ENCODE assay signal across 11 cellular contexts in the genomic region with DNA sequence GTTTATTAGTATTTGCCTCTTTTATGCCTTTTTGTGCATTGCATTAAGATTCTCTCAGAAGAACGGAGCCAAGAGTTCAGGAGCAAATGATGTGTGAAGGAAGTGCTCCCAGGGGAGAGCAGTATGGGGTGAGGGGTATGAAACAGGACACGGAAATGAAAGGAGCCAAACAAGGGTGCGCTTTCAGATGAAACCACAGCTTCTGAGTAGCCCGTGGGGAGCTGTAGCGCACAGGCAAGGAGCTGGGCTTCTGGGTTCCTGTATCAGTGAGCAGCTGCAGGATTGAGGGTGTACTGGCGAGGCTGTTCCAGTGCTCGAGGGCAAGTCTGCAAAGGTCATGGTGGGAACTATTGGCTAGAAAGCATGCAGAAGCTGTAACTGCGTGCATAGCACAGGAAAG. TPM values are rescaled to one million over a fixed set of nuclear protein-coding genes. Genes with fewer than 3 reads are reported as not detected.
DNase-seq lines count a peak whose midpoint lies in the region; ATAC-seq, FAIRE-seq and TF ChIP-seq lines count a peak whose summit lies in the region.
"Had no signal": no experiment of that assay in that cellular context is flagged by ENCODE, and none has a peak within 500 bp of the region (broad histone marks: within the 10 kb centered on the region; RNA-seq: fewer than 3 reads in every experiment).

No MANE protein-coding gene starts in this region.

- H3K56ac ChIP-seq in IMR-90 (ENCODE audit: extremely low read depth, insufficient read depth, low read length) = no peak overlapping the region

- no peak overlapping the region for H2AFZ ChIP-seq in IMR-90 (replicated peaks; ENCODE audit: low read length, poor library complexity)
- H2AFZ ChIP-seq in GM12878 (ENCODE audit: control insufficient read depth, low read depth, low read length) = no peak overlapping the region

- CTCF ChIA-PET in IMR-90 (lab: Yijun Ruan, JAX) = no interaction called here
- CTCF ChIA-PET in GM12878 (lab: Yijun Ruan, JAX) = no interaction called here

- H3K4me3 ChIP-seq in GM12865 (ENCODE audit: low read depth, low read length) (no peak overlapping the region), IMR-90 (ENCODE audit: insufficient read depth, low read depth, low read length) (no peak overlapping the region), GM12878 (no peak overlapping the region), vagina (no peak overlapping the region)
- H3K4me3 ChIP-seq: ascending aorta had no signal

- ATAC-seq in GM21528 (IDR thresholded peaks at IDR 0.05; ENCODE audit: low FRiP score, unreplicated experiment) (peak; percentile 82), IMR-90 (ENCODE audit: low read depth) (peak; percentile 46; the same call in 1 of the 2 replicates), GM12878 (peak; percentile 54)
- ATAC-seq: natural killer cell had no signal

- no peak overlapping the region for H4K91ac ChIP-seq in IMR-90 (ENCODE audit: insufficient read depth, low read depth, low read length)

- no peak overlapping the region for H3K4ac ChIP-seq in IMR-90 (ENCODE audit: low read depth, low read length)

- TF ChIP-seq RAD21 in IMR-90 (IDR thresholded peaks at IDR 0.05; ENCODE audit: low read length) = no peak
- TF ChIP-seq RAD21 in GM12878 (IDR thresholded peaks at IDR 0.05; ENCODE audit: insufficient read depth, low read depth, low read length) = no peak

- POLR2A ChIA-PET in IMR-90 (lab: Charles Lee; ENCODE audit: unreplicated experiment) (no interaction called here), GM12878 (lab: Charles Lee) (no interaction called here)

- H4K20me1 ChIP-seq in IMR-90 (ENCODE audit: insufficient read depth, low read length) (no peaks in the 10 kb centered on the region), GM12878 (ENCODE audit: control insufficient read depth, insufficient read depth) (no peaks in the 10 kb centered on the region)

- in situ Hi-C loops in IMR-90 (cut with MboI; ENCODE audit: low sequenced_read_pairs) = no loop called here
- in situ Hi-C loops in GM12878 (cut with MboI) = no loop called here

- H2BK120ac ChIP-seq in IMR-90 (ENCODE audit: low read depth, low read length) = no peak overlapping the region

- no peaks in the 10 kb centered on the region for H3K79me2 ChIP-seq in GM12878 (ENCODE audit: control insufficient read depth, insufficient read depth, low read length)

- RAD21 ChIA-PET in GM12878 (lab: Charles Lee; ENCODE audit: unreplicated experiment) = no interaction called here

- no peaks in the 10 kb centered on the region for H3K9me3 ChIP-seq in IMR-90 (ENCODE audit: control insufficient read depth, insufficient read depth, low read length)
- H3K9me3 ChIP-seq in GM12878 (replicated peaks; ENCODE audit: control insufficient read depth, insufficient read depth, low read length) = no peaks in the 10 kb centered on the region
- H3K9me3 ChIP-seq in vagina = no peaks in the 10 kb centered on the region
- H3K9me3 ChIP-seq: ascending aorta had no signal

- H3K18ac ChIP-seq in IMR-90 (ENCODE audit: low read depth, low read length) = no peak overlapping the region

- TF ChIP-seq CTCF in GM12865 (IDR thresholded peaks at IDR 0.05; ENCODE audit: insufficient read depth, low read depth, low read length, missing control alignments) (no peak), IMR-90 (conservative IDR thresholded peaks at IDR 0.05; ENCODE audit: low read depth, low read length) (no peak), GM12878 (IDR thresholded peaks at IDR 0.05 in 2 of 3, conservative IDR thresholded peaks at IDR 0.05 in 1 of 3; ENCODE audit: control insufficient read depth in 2 of 3, extremely low read depth in 1 of 3, insufficient read depth in 1 of 3, low read depth in 3 of 3, low read length in 3 of 3) (no peak), vagina (IDR thresholded peaks at IDR 0.05) (no peak)

- no peaks in the 10 kb centered on the region for H3K36me3 ChIP-seq in IMR-90 (ENCODE audit: control insufficient read depth, insufficient read depth, low read length)
- no peaks in the 10 kb centered on the region for H3K36me3 ChIP-seq in GM12878 (ENCODE audit: control insufficient read depth in 2 of 2, insufficient read depth in 2 of 2, low read length in 1 of 2)
- H3K36me3 ChIP-seq in vagina = peaks cover 0 to 7% of the 10 kb centered on the region in 2 donors
- H3K36me3 ChIP-seq: ascending aorta had no signal

- H2BK20ac ChIP-seq in IMR-90 (ENCODE audit: low read depth, low read length) = no peak overlapping the region

- dilution Hi-C loops in IMR-90 (cut with HindIII; ENCODE audit: low sequenced_read_pairs, unreplicated experiment) = no loop called here

- no peaks in the 10 kb centered on the region for H3K9me1 ChIP-seq in IMR-90 (ENCODE audit: insufficient read depth, low read length)

- H3K4me1 ChIP-seq in IMR-90 (ENCODE audit: control insufficient read depth, insufficient read depth, low read length) (no peaks in the 10 kb centered on the region), GM12878 (ENCODE audit: control insufficient read depth, insufficient read depth, low read length) (peaks cover 6% of the 10 kb centered on the region), vagina (no peaks in the 10 kb centered on the region)
- H3K4me1 ChIP-seq: ascending aorta had no signal

- no peak overlapping the region for H3K14ac ChIP-seq in IMR-90 (replicated peaks; ENCODE audit: low read depth, low read length)

- no peak overlapping the region for H2AK5ac ChIP-seq in IMR-90 (ENCODE audit: low read depth, low read length)

- H2AK9ac ChIP-seq in IMR-90 (replicated peaks; ENCODE audit: low read depth, low read length, poor library complexity) = no peak overlapping the region

- SMC1A ChIA-PET in GM12878 (lab: Charles Lee; ENCODE audit: uncharacterized antibody, unreplicated experiment) = no interaction called here

- H3K79me1 ChIP-seq in IMR-90 (ENCODE audit: low read depth in 1 of 2, low read length in 2 of 2) = no peaks in the 10 kb centered on the region

- BruUV-seq in IMR-90 (replicated peaks; lab: Mats Ljungman, UMichigan) (no TSS peak), GM12878 (replicated peaks; lab: Mats Ljungman, UMichigan) (no TSS peak)

- no peak overlapping the region for H4K8ac ChIP-seq in IMR-90 (ENCODE audit: low read depth in 2 of 2, low read length in 2 of 2)

- FAIRE-seq in GM12878 (lab: Jason Lieb, UNC) = no peak

- H3K4me2 ChIP-seq in IMR-90 (ENCODE audit: low read depth, low read length) = peak overlapping the region; percentile 19
- no peak overlapping the region for H3K4me2 ChIP-seq in GM12878 (ENCODE audit: control insufficient read depth, insufficient read depth)

- TF ChIP-seq POLR2A in IMR-90 (IDR thresholded peaks at IDR 0.05; ENCODE audit: low read depth, low read length) (no peak), GM12878 (IDR thresholded peaks at IDR 0.05; ENCODE audit: low read depth, low read length) (no peak), vagina (IDR thresholded peaks at IDR 0.05) (no peak)

- H3K23ac ChIP-seq in IMR-90 (ENCODE audit: low read depth, low read length) = no peak overlapping the region

- no peak overlapping the region for H2BK5ac ChIP-seq in IMR-90 (ENCODE audit: low read depth, low read length, poor library complexity, severe bottlenecking)

- H3K27me3 ChIP-seq in IMR-90 (ENCODE audit: control insufficient read depth, insufficient read depth, low read length) (peaks cover 6% of the 10 kb centered on the region), GM12878 (replicated peaks in 1 of 2; ENCODE audit: control insufficient read depth in 2 of 2, insufficient read depth in 2 of 2, low read length in 1 of 2) (peaks cover 0 to 2% of the 10 kb centered on the region in 2 experiments; a peak in 1 of 4 replicates), vagina (no peaks in the 10 kb centered on the region)
- H3K27me3 ChIP-seq: ascending aorta had no signal

- 25% methylated on average over 4 of the region's 8 CpGs; no CpG with 5 or more reads in 1 of the 2 experiments for WGBS in IMR-90 (ENCODE audit: extremely low coverage in 2 of 2, insufficient read length in 1 of 2), 2 experiments
- 0% methylated on average over 8 of the region's 8 CpGs for WGBS in GM12878 (ENCODE audit: insufficient coverage, insufficient replicate concordance, low lambda C conversion rate, missing lambda C conversion rate)

- H3K27ac ChIP-seq in IMR-90 (ENCODE audit: insufficient read depth, low read length) = no peak overlapping the region
- H3K27ac ChIP-seq in GM12878 (ENCODE audit: control insufficient read depth, insufficient read depth) = no peak overlapping the region
- H3K27ac ChIP-seq in vagina = no peak overlapping the region
- no peak overlapping the region for H3K27ac ChIP-seq in caudate nucleus (ENCODE audit: low read depth, low read length)
- H3K27ac ChIP-seq: ascending aorta had no signal

- no peak overlapping the region for H3K9ac ChIP-seq in IMR-90 (ENCODE audit: low read depth, low read length)
- H3K9ac ChIP-seq in GM12878 (ENCODE audit: control insufficient read depth, insufficient read depth, low read length) = no peak overlapping the region

- no peak overlapping the region for H2BK15ac ChIP-seq in IMR-90 (ENCODE audit: low read depth, low read length)

- TF ChIP-seq EP300 in GM12878 (IDR thresholded peaks at IDR 0.05; ENCODE audit: borderline replicate concordance in 1 of 2, control insufficient read depth in 1 of 2, low read depth in 2 of 2, low read length in 2 of 2) = no peak

- DNase-seq in GM12865 (ENCODE audit: low read depth) (peak; percentile 65), IMR-90 (no peak), GM12878 (ENCODE audit: low read depth, low spot score) (no peak), SHP77 (lab: John Stamatoyannopoulos, UW) (no peak), vagina (ENCODE audit: extremely low spot score in 2 of 2) (no peak), caudate nucleus (lab: John Stamatoyannopoulos, UW) (no peak)
- no peak for DNase-seq in stimulated activated CD4-positive, alpha-beta T cell treated with anti-CD3 and anti-CD28 coated beads, Interleukin-4, amount 100 ng/mL, for 1 hour
- DNase-seq: activated CD4-positive, CD25-positive, alpha-beta regulatory T cell; natural killer cell had no signal

- H4K5ac ChIP-seq in IMR-90 (ENCODE audit: low read depth, low read length) = no peak overlapping the region

- intact Hi-C loops in IMR-90 (cut with micrococcal nuclease) (no loop called here), GM12878 (cut with micrococcal nuclease; ENCODE audit: unreplicated experiment) (no loop called here), vagina (cut with DNase I) (no loop called here)

RNA-seq across cellular contexts. Expression of a gene that starts 25.4 kb away (rescaled TPM):
- 0.54 and 0.56 TPM in 2 replicates for total RNA-seq in IMR-90 (2012; rRNA removed)
- polyA plus RNA-seq in IMR-90 (2012; rRNA removed) = 0.20 and 0.31 TPM in 2 replicates
- polyA plus RNA-seq in IMR-90 (2012; cell fraction: cytosol; rRNA removed) = 0.05 and 0.08 TPM in 2 replicates
- polyA plus RNA-seq in IMR-90 (2012; cell fraction: nucleus; rRNA removed; ENCODE audit: low replicate concordance) = 0.03 and 0.19 TPM in 2 replicates
- total RNA-seq in GM12878 (2013; cell fraction: nucleolus; rRNA removed) = not detected in 2 replicates
- 1.2 and 1.3 TPM in 2 replicates for total RNA-seq in GM12878 (2014; rRNA removed)
- 0.81 and 1.2 TPM in 2 replicates for total RNA-seq in GM12878 (2014; rRNA removed; fragmentation: Illumina TruSeq; extraction: Trizol)
- total RNA-seq in GM12878 (2021) = 1.2 and 1.4 TPM in 2 replicates
- 0.46 TPM for polyA plus RNA-seq in GM12878 (2011; ENCODE audit: low read depth)
- 0.04 TPM in 1 of 2 replicates, not detected in the other for polyA plus RNA-seq in GM12878 (2011; rRNA removed)
- 0.01 and 0.02 TPM in 2 replicates for polyA plus RNA-seq in GM12878 (2011; cell fraction: cytosol; rRNA removed)
- polyA plus RNA-seq in GM12878 (2011; cell fraction: nucleus; rRNA removed) = 0.03 TPM in 1 of 2 replicates, not detected in the other
- polyA plus RNA-seq in GM12878 (2012) = 0.47 and 0.76 TPM in 2 replicates
- 0.98 and 2.0 TPM in 2 replicates for polyA plus RNA-seq in GM12878 (2014; fragmentation: Illumina TruSeq; extraction: Trizol)
- under 1 TPM; 0.13 to 0.33 TPM for polyA plus RNA-seq in GM12878 (2014; fragmentation: Nextera tagmentation; extraction: Ambion mirVana)
- polyA plus RNA-seq in GM12878 (2014; rRNA removed) = 0.74 and 0.93 TPM in 2 replicates
- 1 to 10 TPM; 2.5 to 3.0 TPM for polyA plus RNA-seq in GM12878 (2016; fragmentation: Nextera tagmentation; extraction: Ambion mirVana)
- 0.05 and 0.07 TPM in 2 replicates for polyA minus RNA-seq in GM12878 (2011; rRNA and poly(A)+ RNA removed)
- not detected in 2 replicates for polyA minus RNA-seq in GM12878 (2011; cell fraction: cytosol; rRNA and poly(A)+ RNA removed)
- polyA minus RNA-seq in GM12878 (2011; cell fraction: nucleus; rRNA and poly(A)+ RNA removed) = 0.10 TPM in 1 of 2 replicates, not detected in the other
- total RNA-seq in vagina = 4.2 TPM
